ENCODE assay signal across 12 cellular contexts in the genomic region with DNA sequence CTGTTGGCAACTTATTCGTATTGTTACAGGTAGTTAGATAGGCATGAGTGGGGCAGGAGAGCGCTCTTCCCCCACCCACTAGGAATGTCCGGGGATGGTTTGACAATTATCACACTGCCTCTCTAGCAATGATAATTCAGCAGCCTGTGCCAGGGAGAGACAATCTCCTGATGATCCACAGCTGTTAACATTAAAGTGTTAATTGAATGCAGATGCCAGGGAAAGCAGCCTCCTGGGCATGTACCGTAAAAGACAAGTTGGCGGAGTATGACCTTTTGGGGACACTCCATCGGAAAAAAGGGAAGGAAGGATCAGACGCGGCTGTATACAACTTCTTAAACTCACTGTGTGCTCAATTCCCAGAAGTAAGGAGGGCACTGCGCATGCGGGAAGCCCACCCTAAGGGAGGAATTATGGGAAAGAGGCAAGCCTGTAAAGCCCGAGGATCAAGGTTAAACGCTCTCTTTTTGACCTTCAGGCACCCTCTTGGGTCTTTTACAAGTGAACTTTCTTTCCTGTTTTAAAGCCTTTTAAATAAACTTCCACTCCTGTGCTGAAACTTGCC.
DNase-seq lines count a peak whose midpoint lies in the region; ATAC-seq, FAIRE-seq and TF ChIP-seq lines count a peak whose summit lies in the region.
"Had no signal": no experiment of that assay in that cellular context is flagged by ENCODE, and none has a peak within 500 bp of the region (broad histone marks: within the 10 kb centered on the region; RNA-seq: fewer than 3 reads in every experiment).

No MANE protein-coding gene starts in this region.

- H4K8ac ChIP-seq in IMR-90 (ENCODE audit: low read depth in 2 of 2, low read length in 2 of 2) (0 out of 4 replicates have a peak overlapping the region, but pooled peaks of 1 of the 2 experiments have one; percentile 12), mesendoderm (ENCODE audit: low read depth, low read length) (no peak overlapping the region)

- H3K56ac ChIP-seq in IMR-90 (ENCODE audit: extremely low read depth, insufficient read depth, low read length) (no peak overlapping the region), mesendoderm (ENCODE audit: low read length) (no peak overlapping the region)

- H2BK15ac ChIP-seq in IMR-90 (ENCODE audit: low read depth, low read length): peak overlapping the region; percentile 27; the same call in 1 of the 3 replicates
- H2BK15ac ChIP-seq in mesendoderm (replicated peaks; ENCODE audit: low read depth): no peak overlapping the region

- FAIRE-seq in K562 (lab: Jason Lieb, UNC): no peak
- FAIRE-seq: GM12878 had no signal

- TF ChIP-seq EP300 in K562 (IDR thresholded peaks at IDR 0.05; ENCODE audit: low read length): no peak

- in situ Hi-C loops in IMR-90 (cut with MboI; ENCODE audit: low sequenced_read_pairs): no loop called here
- in situ Hi-C loops in K562 (cut with MboI): no loop called here

- peak overlapping the region; percentile 2; the same call in 1 of the 2 replicates for H2AK5ac ChIP-seq in IMR-90 (ENCODE audit: low read depth, low read length)
- H2AK5ac ChIP-seq in mesendoderm (ENCODE audit: low read length): no peak overlapping the region

- no peak for TF ChIP-seq POLR2A in IMR-90 (IDR thresholded peaks at IDR 0.05; ENCODE audit: low read depth, low read length)
- TF ChIP-seq POLR2A in K562 (conservative IDR thresholded peaks at IDR 0.05): no peak

- TF ChIP-seq CTCF in IMR-90 (conservative IDR thresholded peaks at IDR 0.05; ENCODE audit: low read depth, low read length) (no peak), K562 (IDR thresholded peaks at IDR 0.05 in 2 of 3, conservative IDR thresholded peaks at IDR 0.05 in 1 of 3; ENCODE audit: insufficient read depth in 2 of 3, low read depth in 1 of 3, low read length in 3 of 3) (no peak)

- peak overlapping the region; percentile 62 for H2BK120ac ChIP-seq in IMR-90 (ENCODE audit: low read depth, low read length)
- H2BK120ac ChIP-seq in mesendoderm (ENCODE audit: low read depth, low read length): no peak overlapping the region

- H3K79me1 ChIP-seq in IMR-90 (ENCODE audit: low read depth in 1 of 2, low read length in 2 of 2) (peaks cover 0 to 3% of the 10 kb centered on the region in 2 experiments; a peak in 2 of 4 replicates), mesendoderm (ENCODE audit: low read length) (no peaks in the 10 kb centered on the region)

- intact Hi-C loops in IMR-90 (cut with micrococcal nuclease) (no loop called here), K562 (cut with micrococcal nuclease) (no loop called here), posterior vena cava (cut with DNase I) (no loop called here)

- H4K20me1 ChIP-seq in IMR-90 (ENCODE audit: insufficient read depth, low read length): no peaks in the 10 kb centered on the region
- no peaks in the 10 kb centered on the region for H4K20me1 ChIP-seq in K562 (replicated peaks; ENCODE audit: control insufficient read depth, insufficient read depth, low read length)

- H3K9ac ChIP-seq in IMR-90 (ENCODE audit: low read depth, low read length) (no peak overlapping the region), K562 (ENCODE audit: insufficient read depth in 1 of 2, low read depth in 2 of 2, low read length in 2 of 2) (no peak overlapping the region), mesendoderm (ENCODE audit: low read length) (no peak overlapping the region)

- H3K9me1 ChIP-seq in IMR-90 (ENCODE audit: insufficient read depth, low read length) (peaks cover 13% of the 10 kb centered on the region), K562 (ENCODE audit: control insufficient read depth, insufficient read depth, low read length) (no peaks in the 10 kb centered on the region)

- H2AFZ ChIP-seq in ACC112 (ENCODE audit: low read length, unreplicated experiment) (peak overlapping the region; percentile 46), IMR-90 (replicated peaks; ENCODE audit: low read length, poor library complexity) (peak overlapping the region; percentile 77), K562 (ENCODE audit: low read depth, low read length) (no peak overlapping the region)

- WGBS in IMR-90 (ENCODE audit: extremely low coverage in 2 of 2, insufficient read length in 1 of 2), 2 experiments: 47% methylated on average over 2 of the region's 12 CpGs; no CpG with 5 or more reads in 1 of the 2 experiments
- 15% methylated on average over 12 of the region's 12 CpGs for WGBS in K562 (ENCODE audit: insufficient coverage, low coverage, missing lambda C conversion rate)
- no CpG with 5 or more reads among the region's 12 CpGs for WGBS in mesendoderm (ENCODE audit: extremely low coverage, insufficient coverage, low lambda C conversion rate)

- H3K27me3 ChIP-seq in ACC112 (ENCODE audit: insufficient read depth, low read length) (no peaks in the 10 kb centered on the region), IMR-90 (ENCODE audit: control insufficient read depth, insufficient read depth, low read length) (no peaks in the 10 kb centered on the region), K562 (ENCODE audit: control insufficient read depth in 2 of 2, insufficient read depth in 2 of 2, low read length in 2 of 2) (peaks cover 3 to 4% of the 10 kb centered on the region in 2 experiments; a peak in 2 of 5 replicates), mesendoderm (ENCODE audit: insufficient read depth, low read length, poor library complexity) (no peaks in the 10 kb centered on the region)
- H3K27me3 ChIP-seq: ovary had no signal

- POLR2A ChIA-PET in IMR-90 (lab: Charles Lee; ENCODE audit: unreplicated experiment) (no interaction called here), K562 (lab: Yijun Ruan, JAX) (no interaction called here)

- peaks cover 63% of the 10 kb centered on the region for H3K4me1 ChIP-seq in ACC112 (ENCODE audit: control insufficient read depth, insufficient read depth, low read length, unreplicated experiment)
- peaks cover 13% of the 10 kb centered on the region for H3K4me1 ChIP-seq in IMR-90 (ENCODE audit: control insufficient read depth, insufficient read depth, low read length)
- peaks cover 0 to 4% of the 10 kb centered on the region in 2 experiments; a peak in 1 of 5 replicates for H3K4me1 ChIP-seq in K562 (replicated peaks in 1 of 2; ENCODE audit: control insufficient read depth in 2 of 2, insufficient read depth in 2 of 2, low read length in 2 of 2)
- H3K4me1 ChIP-seq in mesendoderm (ENCODE audit: control insufficient read depth, low read depth, low read length): no peaks in the 10 kb centered on the region

- no peak overlapping the region; the same call in 1 of the 2 replicates for H3K23ac ChIP-seq in IMR-90 (ENCODE audit: low read depth, low read length)
- H3K23ac ChIP-seq in mesendoderm (ENCODE audit: low read length): no peak overlapping the region

- H3K18ac ChIP-seq in IMR-90 (ENCODE audit: low read depth, low read length): no peak overlapping the region
- peak overlapping the region; percentile 53 for H3K18ac ChIP-seq in mesendoderm (ENCODE audit: low read length)

- TF ChIP-seq RAD21 in IMR-90 (IDR thresholded peaks at IDR 0.05; ENCODE audit: low read length): no peak
- TF ChIP-seq RAD21 in K562 (CRISPR knock-in tag; conservative IDR thresholded peaks at IDR 0.05 in 1 of 2, IDR thresholded peaks at IDR 0.05 in 1 of 2): no peak

- no TSS peak for BruUV-seq in IMR-90 (replicated peaks; lab: Mats Ljungman, UMichigan)
- BruUV-seq in K562 (replicated peaks; lab: Mats Ljungman, UMichigan): no TSS peak

- peak overlapping the region; percentile 39; the same call in 1 of the 2 replicates for H4K5ac ChIP-seq in IMR-90 (ENCODE audit: low read depth, low read length)
- no peak overlapping the region for H4K5ac ChIP-seq in mesendoderm (ENCODE audit: low read length)

- H3K14ac ChIP-seq in IMR-90 (replicated peaks; ENCODE audit: low read depth, low read length): peak overlapping the region; percentile 44; the same call in 1 of the 2 replicates

- H3K4ac ChIP-seq in IMR-90 (ENCODE audit: low read depth, low read length): peak overlapping the region; percentile 52; the same call in 1 of the 2 replicates
- H3K4ac ChIP-seq in mesendoderm (ENCODE audit: low read depth, low read length): no peak overlapping the region

- H3K9me3 ChIP-seq in IMR-90 (ENCODE audit: control insufficient read depth, insufficient read depth, low read length) (no peaks in the 10 kb centered on the region), K562 (replicated peaks; ENCODE audit: control insufficient read depth, insufficient read depth, low read depth, low read length) (no peaks in the 10 kb centered on the region)
- H3K9me3 ChIP-seq: ovary, thoracic aorta had no signal

- no peak overlapping the region for H2BK5ac ChIP-seq in IMR-90 (ENCODE audit: low read depth, low read length, poor library complexity, severe bottlenecking)
- H2BK5ac ChIP-seq in mesendoderm (ENCODE audit: low read length): no peak overlapping the region

- H3K4me2 ChIP-seq in IMR-90 (ENCODE audit: low read depth, low read length) (no peak overlapping the region), K562 (ENCODE audit: insufficient read depth, low read length) (no peak overlapping the region), mesendoderm (ENCODE audit: low read length) (no peak overlapping the region)

- dilution Hi-C loops in IMR-90 (cut with HindIII; ENCODE audit: low sequenced_read_pairs, unreplicated experiment): no loop called here

- H3K4me3 ChIP-seq in ACC112 (ENCODE audit: low read depth, low read length) (no peak overlapping the region), IMR-90 (ENCODE audit: insufficient read depth, low read depth, low read length) (no peak overlapping the region), K562 (no peak overlapping the region), mesendoderm (ENCODE audit: low read length) (no peak overlapping the region)
- H3K4me3 ChIP-seq: GM12878, ovary, thoracic aorta had no signal

- H2BK20ac ChIP-seq in IMR-90 (ENCODE audit: low read depth, low read length): peak overlapping the region; percentile 51; the same call in 1 of the 2 replicates

- peak overlapping the region; percentile 0; the same call in 1 of the 2 replicates for H4K91ac ChIP-seq in IMR-90 (ENCODE audit: insufficient read depth, low read depth, low read length)

- H3K79me2 ChIP-seq in ACC112 (ENCODE audit: control insufficient read depth, insufficient read depth, low read length, unreplicated experiment): no peaks in the 10 kb centered on the region
- no peaks in the 10 kb centered on the region for H3K79me2 ChIP-seq in K562 (ENCODE audit: control insufficient read depth, insufficient read depth, low read length)
- no peaks in the 10 kb centered on the region for H3K79me2 ChIP-seq in mesendoderm (ENCODE audit: control insufficient read depth, insufficient read depth, low read length)

- H3K27ac ChIP-seq in ACC112 (ENCODE audit: low read depth, low read length) (no peak overlapping the region), IMR-90 (ENCODE audit: insufficient read depth, low read length) (no peak overlapping the region), K562 (ENCODE audit: extremely low read depth, low read depth, low read length) (no peak overlapping the region), mesendoderm (ENCODE audit: low read depth, low read length) (no peak overlapping the region)
- H3K27ac ChIP-seq: ovary, thoracic aorta had no signal

- CTCF ChIA-PET in IMR-90 (lab: Yijun Ruan, JAX): no interaction called here
- CTCF ChIA-PET in K562 (lab: Yijun Ruan, JAX; ENCODE audit: low intra/inter-chr PET ratio): no interaction called here

- ATAC-seq in IMR-90 (ENCODE audit: low read depth): no peak
- no peak for ATAC-seq in K562
- no peak for ATAC-seq in HG03175 (IDR thresholded peaks at IDR 0.05; ENCODE audit: unreplicated experiment)
- ATAC-seq: GM12878 had no signal

- DNase-seq in IMR-90: no peak
- DNase-seq in K562 (ENCODE audit: extremely low read depth in 1 of 4, low spot score in 3 of 4): no peak
- peak; percentile 29 for DNase-seq in mesendoderm
- no peak for DNase-seq in posterior vena cava (ENCODE audit: low spot score)
- no peak for DNase-seq in iPS-NIHi11 (ENCODE audit: low spot score)
- DNase-seq in T-helper 1 cell: no peak
- DNase-seq: cortex of kidney, ovary had no signal

- H3K36me3 ChIP-seq in ACC112 (ENCODE audit: insufficient read depth, low read length) (no peaks in the 10 kb centered on the region), IMR-90 (ENCODE audit: control insufficient read depth, insufficient read depth, low read length) (no peaks in the 10 kb centered on the region), K562 (ENCODE audit: control insufficient read depth, insufficient read depth, low read length) (no peaks in the 10 kb centered on the region), mesendoderm (ENCODE audit: control insufficient read depth, insufficient read depth, low read length) (no peaks in the 10 kb centered on the region)
- H3K36me3 ChIP-seq: ovary, thoracic aorta had no signal

- no peak overlapping the region for H2AK9ac ChIP-seq in IMR-90 (replicated peaks; ENCODE audit: low read depth, low read length, poor library complexity)
